ENCODE assay signal across 20 cellular contexts in genomic region chr4:174236359-174236758, GRCh38. TPM values are rescaled to one million over a fixed set of nuclear protein-coding genes. Genes with fewer than 3 reads are reported as not detected.
DNase-seq lines count a peak whose midpoint lies in the region; ATAC-seq, FAIRE-seq and TF ChIP-seq lines count a peak whose summit lies in the region.
"Had no signal": no experiment of that assay in that cellular context is flagged by ENCODE, and none has a peak within 500 bp of the region (broad histone marks: within the 10 kb centered on the region; RNA-seq: fewer than 3 reads in every experiment).

No MANE protein-coding gene starts in this region.

- H3K9me3 ChIP-seq in right lobe of liver, result no peaks in the 10 kb centered on the region
- H3K9me3 ChIP-seq: Caco-2, HAP-1 had no signal

- H3K4me1 ChIP-seq in right lobe of liver, result no peaks in the 10 kb centered on the region
- H3K4me1 ChIP-seq: Caco-2 had no signal

- peak; percentile 41 for ATAC-seq in left lobe of liver
- ATAC-seq in right lobe of liver, result peak; percentile 28 to 88 (median 54)
- ATAC-seq in HG02970 (IDR thresholded peaks at IDR 0.05; ENCODE audit: low FRiP score, unreplicated experiment), result no peak
- no peak for ATAC-seq in GM19328 (IDR thresholded peaks at IDR 0.05; ENCODE audit: unreplicated experiment)
- ATAC-seq: CD8-positive, alpha-beta T cell; GM12878 had no signal

- intact Hi-C loops in right lobe of liver (cut with DNase I), result no loop called here

- WGBS in right lobe of liver (ENCODE audit: insufficient coverage, low coverage, low lambda C conversion rate, missing lambda C conversion rate), result 55% methylated on average over 3 of the region's 3 CpGs

- no peak for TF ChIP-seq POLR2A in right lobe of liver (IDR thresholded peaks at IDR 0.05)

- H3K36me3 ChIP-seq in right lobe of liver, result peaks cover 0 to 8% (median 3%) of the 10 kb centered on the region in 4 donors
- H3K36me3 ChIP-seq: HAP-1 had no signal

- DNase-seq in left lobe of liver (ENCODE audit: low spot score), result no peak
- no peak for DNase-seq in right lobe of liver
- no peak for DNase-seq in SIG-M5 treated with dmso at 0.1 percent for 504 hours (lab: John Stamatoyannopoulos, UW; ENCODE audit: unreplicated experiment)
- DNase-seq: 8988T; C1 segment of cervical spinal cord; Caco-2; CD4-positive, CD25-positive, alpha-beta regulatory T cell; CD8-positive, alpha-beta T cell; DMS153; DND-41; GDM1; GOT3; HFFc6 had no signal

- no peak for TF ChIP-seq CTCF in right lobe of liver (IDR thresholded peaks at IDR 0.05)

- no peaks in the 10 kb centered on the region for H3K27me3 ChIP-seq in right lobe of liver

- no peak overlapping the region for H3K27ac ChIP-seq in right lobe of liver

- peak; percentile 88 for FAIRE-seq in G401.6 (lab: Jason Lieb, UNC)
- FAIRE-seq: GM12878, GM19239, H54 had no signal

- H3K4me3 ChIP-seq in right lobe of liver, result no peak overlapping the region
- H3K4me3 ChIP-seq: GM12878, HAP-1 had no signal

RNA-seq across cellular contexts. Expression of gene FBXO8, which starts 47.1 kb away (rescaled TPM):
- 30.7 TPM for total RNA-seq in left lobe of liver
- total RNA-seq in right lobe of liver, result 10 to 100 TPM; 22.9 to 73.3 (median 29.3) TPM

RNA-seq across cellular contexts. Expression of gene CEP44, which starts 47.4 kb away (rescaled TPM):
- total RNA-seq in left lobe of liver (5.2 TPM), right lobe of liver (1 to 10 TPM; 3.8 to 9.9 (median 7.2) TPM)

Comparison
In these comparisons a context has a peak if more than half of its experiments do, and no peak if none do; other contexts are left out.
1. ATAC-seq: peak in left lobe of liver (single experiment) and right lobe of liver (4 of 4); none in HG02970 (single experiment) and GM19328 (single experiment).